10 cellular contexts compared by ENCODE assay signal in genomic region chr17:18318771-18319450, GRCh38. TPM values are rescaled to one million over a fixed set of nuclear protein-coding genes. Genes with fewer than 3 reads are reported as not detected.
DNase-seq lines count a peak whose midpoint lies in the region; ATAC-seq and TF ChIP-seq lines count a peak whose summit lies in the region.
"Had no signal": no experiment of that assay in that cellular context is flagged by ENCODE, and none has a peak within 500 bp of the region (broad histone marks: within the 10 kb centered on the region; RNA-seq: fewer than 3 reads in every experiment).

No MANE protein-coding gene starts in this region.

- H3K9ac ChIP-seq in stomach smooth muscle (ENCODE audit: low read length in 2 of 2), result peak overlapping the region; percentile 36 to 39

- no peaks in the 10 kb centered on the region for H3K27me3 Mint-ChIP-seq in activated T-cell treated with anti-CD3 and anti-CD28 coated beads, Interleukin-2, amount 50 U/mL, for 4 hours (ENCODE audit: low read depth)

- TF ChIP-seq CTCF in fibroblast of pulmonary artery (IDR thresholded peaks at IDR 0.05; ENCODE audit: low read length, missing control alignments), result no peak
- no peak for TF ChIP-seq CTCF in vagina (IDR thresholded peaks at IDR 0.05)

- H3K36me3 ChIP-seq in stomach smooth muscle (ENCODE audit: control insufficient read depth in 2 of 2, insufficient read depth in 2 of 2, low read length in 2 of 2) (peaks cover 49 to 52% of the 10 kb centered on the region in 2 donors), vagina (peaks cover 0 to 33% of the 10 kb centered on the region in 2 donors)

- H3K27me3 ChIP-seq in stomach smooth muscle (ENCODE audit: control insufficient read depth in 1 of 2, insufficient read depth in 2 of 2, low read length in 2 of 2) (no peaks in the 10 kb centered on the region), vagina (no peaks in the 10 kb centered on the region)

- peak overlapping the region; percentile 12 for H3K4me3 ChIP-seq in fibroblast of pulmonary artery (replicated peaks; ENCODE audit: low read depth, low read length)
- peak overlapping the region; percentile 22 to 28 for H3K4me3 ChIP-seq in stomach smooth muscle (ENCODE audit: low read length in 2 of 2)
- no peak overlapping the region for H3K4me3 ChIP-seq in vagina

- ATAC-seq in activated T-cell treated with anti-CD3 and anti-CD28 coated beads, Interleukin-2, amount 50 U/mL, for 4 hours, result no peak

- no peak overlapping the region for H3K27ac ChIP-seq in stomach smooth muscle (ENCODE audit: low read length)
- H3K27ac ChIP-seq in vagina, result no peak overlapping the region
- H3K27ac ChIP-seq: VCaP had no signal

- H3K4me3 Mint-ChIP-seq in activated T-cell treated with anti-CD3 and anti-CD28 coated beads, Interleukin-2, amount 50 U/mL, for 4 hours, result peak overlapping the region; percentile 33

- intact Hi-C loops in vagina (cut with DNase I), result no loop called here

- peaks cover 64% of the 10 kb centered on the region for H3K4me1 Mint-ChIP-seq in activated T-cell treated with anti-CD3 and anti-CD28 coated beads, Interleukin-2, amount 50 U/mL, for 4 hours (ENCODE audit: low read depth)

- H3K9me3 ChIP-seq in stomach smooth muscle (ENCODE audit: control insufficient read depth in 2 of 2, low read length in 2 of 2) (no peaks in the 10 kb centered on the region), vagina (no peaks in the 10 kb centered on the region)

- TF ChIP-seq POLR2A in vagina (IDR thresholded peaks at IDR 0.05), result no peak

- DNase-seq in activated T-cell treated with anti-CD3 and anti-CD28 coated beads, Interleukin-2, amount 50 U/mL, for 4 hours, result no peak
- DNase-seq in activated T-cell treated with anti-CD3 and anti-CD28 coated beads for 4 hours (no peak), fibroblast of pulmonary artery (ENCODE audit: low read depth) (no peak), islet precursor cell (no peak), vagina (ENCODE audit: extremely low spot score in 2 of 2) (no peak)
- DNase-seq: foreskin melanocyte; NK-92 treated with Interleukin-12 subunit alpha and Interleukin-12 subunit beta, amount 100 ng/mL, for 24 hours had no signal

- H3K36me3 Mint-ChIP-seq in activated T-cell treated with anti-CD3 and anti-CD28 coated beads, Interleukin-2, amount 50 U/mL, for 4 hours (ENCODE audit: insufficient read depth), result peaks cover 20% of the 10 kb centered on the region

- no peaks in the 10 kb centered on the region for H3K9me3 Mint-ChIP-seq in activated T-cell treated with anti-CD3 and anti-CD28 coated beads, Interleukin-2, amount 50 U/mL, for 4 hours

- H3K4me1 ChIP-seq in stomach smooth muscle (ENCODE audit: control insufficient read depth, insufficient read depth, low read length), result peaks cover 61% of the 10 kb centered on the region
- peaks cover 61% of the 10 kb centered on the region for H3K4me1 ChIP-seq in vagina

RNA-seq across cellular contexts. Expression of gene SMCR8, which starts 3.8 kb away (rescaled TPM):
- total RNA-seq in activated T-cell treated with anti-CD3 and anti-CD28 coated beads, Interleukin-2, amount 50 U/mL, for 4 hours, result 10 to 100 TPM; 20.3 to 22.3 (median 22.1) TPM
- 11.0 TPM for total RNA-seq in vagina

RNA-seq across cellular contexts. Expression of gene TOP3A, which starts 4.1 kb away (rescaled TPM):
- 10 to 100 TPM; 76.2 to 82.7 (median 76.4) TPM for total RNA-seq in activated T-cell treated with anti-CD3 and anti-CD28 coated beads, Interleukin-2, amount 50 U/mL, for 4 hours
- 15.5 TPM for total RNA-seq in vagina

RNA-seq across cellular contexts. Expression of gene SHMT1, which starts 44.4 kb away (rescaled TPM):
- total RNA-seq in activated T-cell treated with anti-CD3 and anti-CD28 coated beads, Interleukin-2, amount 50 U/mL, for 4 hours, result 10 to 100 TPM; 26.5 to 36.9 (median 29.7) TPM
- 31.4 TPM for total RNA-seq in vagina

RNA-seq across cellular contexts. Expression of gene MIEF2, which starts 58.4 kb away (rescaled TPM):
- total RNA-seq in activated T-cell treated with anti-CD3 and anti-CD28 coated beads, Interleukin-2, amount 50 U/mL, for 4 hours, result 1 to 10 TPM; 1.5 to 3.0 (median 2.1) TPM
- total RNA-seq in vagina, result 18.4 TPM

RNA-seq across cellular contexts. Expression of gene EVPLL, which starts 58.7 kb away (rescaled TPM):
- total RNA-seq in activated T-cell treated with anti-CD3 and anti-CD28 coated beads, Interleukin-2, amount 50 U/mL, for 4 hours, result under 1 TPM in 2 of 3 donors, not detected in 1; 0.14 to 0.18 TPM
- total RNA-seq in vagina, result 16.7 TPM
- total RNA-seq: aorta had no signal

Comparison
In these comparisons a context has a peak if more than half of its experiments do, and no peak if none do; other contexts are left out.
1. H3K4me3 ChIP-seq: peak in fibroblast of pulmonary artery (single experiment) and stomach smooth muscle (2 of 2); none in vagina (0 of 2).